In the genomic region with DNA sequence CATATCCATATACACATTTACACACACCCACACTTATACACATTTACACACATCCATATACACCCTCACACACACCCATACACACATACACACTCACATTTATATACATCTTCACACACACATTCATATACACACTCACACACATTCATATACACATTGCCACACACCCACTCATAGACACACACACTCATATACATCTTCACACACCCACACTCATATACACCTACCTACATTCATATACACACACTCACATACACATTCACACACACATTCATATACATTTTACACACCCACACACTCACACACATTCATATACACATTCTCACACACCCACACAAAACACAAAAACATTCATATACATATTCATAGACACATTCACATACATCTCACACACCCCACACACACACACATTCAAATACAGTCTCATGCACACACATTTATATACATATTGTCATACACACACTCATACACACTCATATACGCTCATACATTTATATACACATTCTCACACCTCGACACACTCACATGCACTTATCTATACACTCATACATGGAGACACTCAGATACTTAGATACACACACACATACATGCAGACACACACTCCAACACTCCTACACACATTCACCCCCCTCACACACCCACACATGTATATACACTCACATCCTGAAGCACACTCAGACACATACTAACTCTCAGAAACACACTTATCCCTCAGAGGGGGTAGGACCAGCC, we compare ENCODE assay signal across 2 cellular contexts.
TF ChIP-seq lines count a peak whose summit lies in the region.

No MANE protein-coding gene starts in this region.

TF ChIP-seq in A549, 52 proteins besides CTCF, POLR2A, EP300 and RAD21 (continued from another document):
- TF ChIP-seq FOSB (CRISPR knock-in tag; IDR thresholded peaks at IDR 0.05) (no peak), SMC3 (IDR thresholded peaks at IDR 0.05) (no peak), ATOH8 (CRISPR knock-in tag; IDR thresholded peaks at IDR 0.05; ENCODE audit: low read depth) (no peak), HOXA7 (CRISPR knock-in tag; IDR thresholded peaks at IDR 0.05) (no peak), CEBPB (IDR thresholded peaks at IDR 0.05) (no peak), SREBF2 (IDR thresholded peaks at IDR 0.05) (no peak)
- TF ChIP-seq, protein P1, sequence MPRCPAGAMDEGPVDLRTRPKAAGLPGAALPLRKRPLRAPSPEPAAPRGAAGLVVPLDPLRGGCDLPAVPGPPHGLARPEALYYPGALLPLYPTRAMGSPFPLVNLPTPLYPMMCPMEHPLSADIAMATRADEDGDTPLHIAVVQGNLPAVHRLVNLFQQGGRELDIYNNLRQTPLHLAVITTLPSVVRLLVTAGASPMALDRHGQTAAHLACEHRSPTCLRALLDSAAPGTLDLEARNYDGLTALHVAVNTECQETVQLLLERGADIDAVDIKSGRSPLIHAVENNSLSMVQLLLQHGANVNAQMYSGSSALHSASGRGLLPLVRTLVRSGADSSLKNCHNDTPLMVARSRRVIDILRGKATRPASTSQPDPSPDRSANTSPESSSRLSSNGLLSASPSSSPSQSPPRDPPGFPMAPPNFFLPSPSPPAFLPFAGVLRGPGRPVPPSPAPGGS (IDR thresholded peaks at IDR 0.05) = no peak
- TF ChIP-seq, protein P2, sequence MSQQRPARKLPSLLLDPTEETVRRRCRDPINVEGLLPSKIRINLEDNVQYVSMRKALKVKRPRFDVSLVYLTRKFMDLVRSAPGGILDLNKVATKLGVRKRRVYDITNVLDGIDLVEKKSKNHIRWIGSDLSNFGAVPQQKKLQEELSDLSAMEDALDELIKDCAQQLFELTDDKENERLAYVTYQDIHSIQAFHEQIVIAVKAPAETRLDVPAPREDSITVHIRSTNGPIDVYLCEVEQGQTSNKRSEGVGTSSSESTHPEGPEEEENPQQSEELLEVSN (IDR thresholded peaks at IDR 0.05; ENCODE audit: borderline replicate concordance, low read depth) = no peak

TF ChIP-seq in HEK293T, 16 proteins besides CTCF, POLR2A, EP300 and RAD21 (continued from another document):
- TF ChIP-seq, protein P3, sequence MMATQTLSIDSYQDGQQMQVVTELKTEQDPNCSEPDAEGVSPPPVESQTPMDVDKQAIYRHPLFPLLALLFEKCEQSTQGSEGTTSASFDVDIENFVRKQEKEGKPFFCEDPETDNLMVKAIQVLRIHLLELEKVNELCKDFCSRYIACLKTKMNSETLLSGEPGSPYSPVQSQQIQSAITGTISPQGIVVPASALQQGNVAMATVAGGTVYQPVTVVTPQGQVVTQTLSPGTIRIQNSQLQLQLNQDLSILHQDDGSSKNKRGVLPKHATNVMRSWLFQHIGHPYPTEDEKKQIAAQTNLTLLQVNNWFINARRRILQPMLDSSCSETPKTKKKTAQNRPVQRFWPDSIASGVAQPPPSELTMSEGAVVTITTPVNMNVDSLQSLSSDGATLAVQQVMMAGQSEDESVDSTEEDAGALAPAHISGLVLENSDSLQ (IDR thresholded peaks at IDR 0.05) = no peak
- TF ChIP-seq CTBP1 (IDR thresholded peaks at IDR 0.05; ENCODE audit: borderline replicate concordance) (0 out of 2 replicates have a peak, but pooled peaks have one; percentile 28), ARNT (IDR thresholded peaks at IDR 0.05) (no peak)
